13 cellular contexts compared by ENCODE assay signal in genomic region chr5:73093943-73094342, GRCh38. TPM values are rescaled to one million over a fixed set of nuclear protein-coding genes. Genes with fewer than 3 reads are reported as not detected.
DNase-seq lines count a peak whose midpoint lies in the region; ATAC-seq, FAIRE-seq and TF ChIP-seq lines count a peak whose summit lies in the region.
"Had no signal": no experiment of that assay in that cellular context is flagged by ENCODE, and none has a peak within 500 bp of the region (broad histone marks: within the 10 kb centered on the region; RNA-seq: fewer than 3 reads in every experiment).

No MANE protein-coding gene starts in this region.

- H3K4me2 ChIP-seq in endothelial cell of umbilical vein (ENCODE audit: insufficient read depth, low read length) (no peak overlapping the region), trophoblast cell (ENCODE audit: low read length) (no peak overlapping the region)
- H3K4me2 ChIP-seq: KMS-11 had no signal

- H3K23ac ChIP-seq in trophoblast cell (ENCODE audit: low read length), result no peak overlapping the region

- no peaks in the 10 kb centered on the region for H4K20me1 ChIP-seq in endothelial cell of umbilical vein (replicated peaks; ENCODE audit: control insufficient read depth, extremely low read depth, insufficient read depth, low read length)

- H3K79me1 ChIP-seq in trophoblast cell (ENCODE audit: low read length), result no peaks in the 10 kb centered on the region

- no peak overlapping the region for H4K8ac ChIP-seq in trophoblast cell (ENCODE audit: low read depth, low read length)

- H3K27me3 ChIP-seq in Panc1 (ENCODE audit: control insufficient read depth, insufficient read depth, low read length) (no peaks in the 10 kb centered on the region), endothelial cell of umbilical vein (ENCODE audit: control insufficient read depth in 2 of 2, insufficient read depth in 2 of 2, low read length in 2 of 2) (no peaks in the 10 kb centered on the region), trophoblast cell (ENCODE audit: insufficient read depth, low read length) (no peaks in the 10 kb centered on the region)
- H3K27me3 ChIP-seq: testis had no signal

- H3K14ac ChIP-seq in trophoblast cell (ENCODE audit: low read length), result no peak overlapping the region

- peak; percentile 88 for ATAC-seq in Panc1

- peak; percentile 26 for DNase-seq in DMS53 (lab: John Stamatoyannopoulos, UW)
- no peak for DNase-seq in DMS53 treated with DMSO at 0.1 percent for 48 hours (lab: John Stamatoyannopoulos, UW; ENCODE audit: unreplicated experiment)
- peak; percentile 39 for DNase-seq in Panc1 (ENCODE audit: low read depth, low spot score)
- DNase-seq in endothelial cell of umbilical vein (ENCODE audit: low read depth, low spot score), result peak; percentile 8
- DNase-seq in trophoblast cell, result peak; percentile 6 to 42
- no peak for DNase-seq in activated effector memory CD4-positive, alpha-beta T cell treated with Interleukin-2 at 50 U/mL for 16 hours
- DNase-seq in MV-4-11 (lab: John Stamatoyannopoulos, UW), result no peak
- DNase-seq in CD14-positive monocyte (ENCODE audit: low spot score), result no peak
- DNase-seq: testis, WERI-Rb-1 had no signal

- H3K4me1 ChIP-seq in Panc1 (ENCODE audit: control insufficient read depth, insufficient read depth, low read length), result no peaks in the 10 kb centered on the region
- no peaks in the 10 kb centered on the region for H3K4me1 ChIP-seq in endothelial cell of umbilical vein (ENCODE audit: control insufficient read depth, extremely low read depth, insufficient read depth, low read length)
- H3K4me1 ChIP-seq in trophoblast cell (ENCODE audit: control insufficient read depth in 1 of 2, insufficient read depth in 2 of 2, low read length in 2 of 2), result no peaks in the 10 kb centered on the region
- H3K4me1 ChIP-seq: testis had no signal

- H3K9me1 ChIP-seq in endothelial cell of umbilical vein (replicated peaks; ENCODE audit: control insufficient read depth, extremely low read depth, insufficient read depth, low read length), result no peaks in the 10 kb centered on the region

- dilution Hi-C loops in endothelial cell of umbilical vein (cut with MboI; ENCODE audit: extremely low pct_ligation_motif_present, low sequenced_read_pairs), result no loop called here

- intact Hi-C loops in Panc1 (cut with micrococcal nuclease; ENCODE audit: unreplicated experiment) (no loop called here), endothelial cell of umbilical vein (cut with micrococcal nuclease) (no loop called here), CD14-positive monocyte (cut with micrococcal nuclease) (no loop called here)

- no peak overlapping the region for H3K27ac Mint-ChIP-seq in CD14-positive monocyte

- CTCF ChIA-PET in Panc1 (lab: Charles Lee), result no interaction called here
- CTCF ChIA-PET in endothelial cell of umbilical vein (lab: Charles Lee), result interaction anchor here (1.1 to 2.5 kb wide), 4 partner anchors 77 to 124 kb away, joined by 3 to 13 read pairs (median 4); no protein-coding TSS in a partner anchor

- POLR2A ChIA-PET in Panc1 (lab: Charles Lee), result interaction anchor here (0.7 kb wide), 2 partner anchors 140 to 521 kb away, joined by 3 read pairs; no protein-coding TSS in a partner anchor
- POLR2A ChIA-PET in endothelial cell of umbilical vein (lab: Charles Lee), result no interaction called here

- no peaks in the 10 kb centered on the region for H3K4me1 Mint-ChIP-seq in CD14-positive monocyte

- H3K4ac ChIP-seq in trophoblast cell (ENCODE audit: low read depth, low read length), result no peak overlapping the region

- H3K27me3 Mint-ChIP-seq in CD14-positive monocyte (ENCODE audit: low read depth in 3 of 3), result peaks cover 2 to 6% (median 4%) of the 10 kb centered on the region in 3 donors

- H2AFZ ChIP-seq in endothelial cell of umbilical vein (ENCODE audit: low read depth, low read length), result no peak overlapping the region
- no peak overlapping the region for H2AFZ ChIP-seq in trophoblast cell (ENCODE audit: insufficient read depth, low read length, poor library complexity)

- TF ChIP-seq CTCF in Panc1 (IDR thresholded peaks at IDR 0.05) (no peak), endothelial cell of umbilical vein (IDR thresholded peaks at IDR 0.05; ENCODE audit: extremely low read depth in 1 of 2, insufficient read depth in 1 of 2, low read depth in 1 of 2, low read length in 2 of 2) (no peak), CD14-positive monocyte (IDR thresholded peaks at IDR 0.05) (no peak)

- H4K91ac ChIP-seq in trophoblast cell (ENCODE audit: low read depth, low read length), result no peak overlapping the region

- peaks cover 3 to 4% of the 10 kb centered on the region in 2 donors for H3K36me3 Mint-ChIP-seq in CD14-positive monocyte

- no peak overlapping the region for H2BK5ac ChIP-seq in trophoblast cell (ENCODE audit: low read depth, low read length, poor library complexity)

- no peak overlapping the region for H2AK5ac ChIP-seq in trophoblast cell (ENCODE audit: low read length)

- no CpG with 5 or more reads among the region's 7 CpGs for WGBS in trophoblast cell (ENCODE audit: extremely low coverage, insufficient coverage, insufficient read length)

- no peak overlapping the region for H3K18ac ChIP-seq in trophoblast cell (ENCODE audit: low read length)

- no peak overlapping the region for H4K12ac ChIP-seq in trophoblast cell (ENCODE audit: low read depth, low read length)

- in situ Hi-C loops in Panc1 (cut with HindIII; ENCODE audit: low pct_unique_long_range_greater_than_20kb, low sequenced_read_pairs), result no loop called here

- H3K36me3 ChIP-seq in Panc1 (ENCODE audit: control insufficient read depth, insufficient read depth, low read length), result no peaks in the 10 kb centered on the region; the same call in 1 of the 2 replicates
- peaks cover 0 to 4% of the 10 kb centered on the region in 2 experiments for H3K36me3 ChIP-seq in endothelial cell of umbilical vein (ENCODE audit: control insufficient read depth in 2 of 2, extremely low read depth in 1 of 2, insufficient read depth in 2 of 2, low read length in 2 of 2)
- H3K36me3 ChIP-seq in trophoblast cell (ENCODE audit: control insufficient read depth in 1 of 2, insufficient read depth in 2 of 2, low read length in 2 of 2), result peaks cover 2 to 3% of the 10 kb centered on the region in 2 experiments
- H3K36me3 ChIP-seq: WERI-Rb-1 had no signal

- H3K9ac ChIP-seq in endothelial cell of umbilical vein (replicated peaks; ENCODE audit: extremely low read depth, insufficient read depth, low read length) (no peak overlapping the region), trophoblast cell (ENCODE audit: low read length) (no peak overlapping the region)
- H3K9ac ChIP-seq: KMS-11 had no signal

- H3K9me3 ChIP-seq in Panc1 (ENCODE audit: control insufficient read depth, insufficient read depth, low read depth, low read length) (peaks cover 6% of the 10 kb centered on the region; the same call in 1 of the 2 replicates), endothelial cell of umbilical vein (replicated peaks; ENCODE audit: control insufficient read depth, insufficient read depth, low read length) (no peaks in the 10 kb centered on the region), trophoblast cell (ENCODE audit: insufficient read depth, low read depth, low read length) (no peaks in the 10 kb centered on the region)
- H3K9me3 ChIP-seq: testis had no signal

- FAIRE-seq in endothelial cell of umbilical vein (lab: Jason Lieb, UNC), result peak; percentile 38

- H2BK120ac ChIP-seq in trophoblast cell (ENCODE audit: insufficient read depth, low read length, poor library complexity), result no peak overlapping the region

- TF ChIP-seq POLR2A in endothelial cell of umbilical vein (IDR thresholded peaks at IDR 0.05; ENCODE audit: low read depth, low read length), result no peak

- H3K79me2 ChIP-seq in endothelial cell of umbilical vein (ENCODE audit: control insufficient read depth, insufficient read depth, low read length) (no peaks in the 10 kb centered on the region), trophoblast cell (ENCODE audit: control insufficient read depth, insufficient read depth, low read length, poor library complexity) (no peaks in the 10 kb centered on the region)

- H3K4me3 ChIP-seq in Panc1 (ENCODE audit: low read depth in 2 of 2, low read length in 2 of 2) (no peak overlapping the region), endothelial cell of umbilical vein (replicated peaks in 1 of 3; ENCODE audit: insufficient read depth in 1 of 3, low read depth in 1 of 3, low read length in 3 of 3) (no peak overlapping the region), trophoblast cell (ENCODE audit: low read depth, low read length) (no peak overlapping the region)
- H3K4me3 ChIP-seq: testis had no signal

- H3K9me3 Mint-ChIP-seq in CD14-positive monocyte, result peaks cover 0 to 12% (median 11%) of the 10 kb centered on the region in 7 donors

- H2BK12ac ChIP-seq in trophoblast cell (ENCODE audit: low read length), result no peak overlapping the region

- H3K4me3 Mint-ChIP-seq in CD14-positive monocyte, result no peak overlapping the region

- H3K27ac ChIP-seq in Panc1 (ENCODE audit: low read length), result no peak overlapping the region
- H3K27ac ChIP-seq in endothelial cell of umbilical vein (ENCODE audit: insufficient read depth, low read depth, low read length), result no peak overlapping the region
- H3K27ac ChIP-seq in trophoblast cell (ENCODE audit: low read depth, low read length), result no peak overlapping the region
- H3K27ac ChIP-seq: 22Rv1, KMS-11, testis, WERI-Rb-1 had no signal

- BruUV-seq in Panc1 (replicated peaks; lab: Mats Ljungman, UMichigan) (no TSS peak), endothelial cell of umbilical vein (replicated peaks; lab: Mats Ljungman, UMichigan) (no TSS peak)

TF ChIP-seq in endothelial cell of umbilical vein, 7 proteins besides CTCF, POLR2A, EP300 and RAD21:
- TF ChIP-seq FOS (IDR thresholded peaks at IDR 0.05; ENCODE audit: borderline replicate concordance, insufficient read depth, low read length) (peak; percentile 47), GATA2 (IDR thresholded peaks at IDR 0.05; ENCODE audit: insufficient read depth, insufficient read length, low read depth, low read length) (no peak)

RNA-seq across cellular contexts. Expression of gene TMEM171, which starts 26.4 kb away (rescaled TPM):
- total RNA-seq in Panc1 (2021; ENCODE audit: unreplicated experiment) (2.1 TPM), endothelial cell of umbilical vein (5.0 and 5.6 TPM in 2 replicates)
- 5.1 TPM for polyA plus RNA-seq in Panc1 (2012; ENCODE audit: insufficient read length)
- polyA plus RNA-seq in endothelial cell of umbilical vein (9.1 and 11.7 TPM in 2 replicates), CD14-positive monocyte (not detected)
- polyA plus RNA-seq in endothelial cell of umbilical vein (2011; cell fraction: cytosol; rRNA removed), result 6.2 and 7.0 TPM in 2 replicates
- 4.0 and 5.6 TPM in 2 replicates for polyA plus RNA-seq in endothelial cell of umbilical vein (2011; cell fraction: nucleus; rRNA removed)
- 7.2 and 10.1 TPM in 2 replicates for polyA plus RNA-seq in endothelial cell of umbilical vein (2012)
- 3.8 and 6.6 TPM in 2 replicates for polyA minus RNA-seq in endothelial cell of umbilical vein
- not detected for polyA minus RNA-seq in endothelial cell of umbilical vein (2011; cell fraction: cytosol; rRNA and poly(A)+ RNA removed)
- 5.3 and 6.4 TPM in 2 replicates for polyA minus RNA-seq in endothelial cell of umbilical vein (2011; cell fraction: nucleus; rRNA and poly(A)+ RNA removed)
- polyA plus RNA-seq in trophoblast cell (2013), result 1.6 and 1.8 TPM in 2 replicates
- total RNA-seq: mononuclear cell had no signal

Comparison
In these comparisons a context has a peak if more than half of its experiments do, and no peak if none do; other contexts are left out.
1. DNase-seq: peak in DMS53 (single experiment), Panc1 (single experiment), endothelial cell of umbilical vein (single experiment) and trophoblast cell (2 of 2); none in DMS53 treated with DMSO at 0.1 percent for 48 hours (single experiment), activated effector memory CD4-positive, alpha-beta T cell treated with Interleukin-2 at 50 U/mL for 16 hours (single experiment), MV-4-11 (single experiment) and CD14-positive monocyte (single experiment).